20 cellular contexts compared by ENCODE assay signal in the genomic region with DNA sequence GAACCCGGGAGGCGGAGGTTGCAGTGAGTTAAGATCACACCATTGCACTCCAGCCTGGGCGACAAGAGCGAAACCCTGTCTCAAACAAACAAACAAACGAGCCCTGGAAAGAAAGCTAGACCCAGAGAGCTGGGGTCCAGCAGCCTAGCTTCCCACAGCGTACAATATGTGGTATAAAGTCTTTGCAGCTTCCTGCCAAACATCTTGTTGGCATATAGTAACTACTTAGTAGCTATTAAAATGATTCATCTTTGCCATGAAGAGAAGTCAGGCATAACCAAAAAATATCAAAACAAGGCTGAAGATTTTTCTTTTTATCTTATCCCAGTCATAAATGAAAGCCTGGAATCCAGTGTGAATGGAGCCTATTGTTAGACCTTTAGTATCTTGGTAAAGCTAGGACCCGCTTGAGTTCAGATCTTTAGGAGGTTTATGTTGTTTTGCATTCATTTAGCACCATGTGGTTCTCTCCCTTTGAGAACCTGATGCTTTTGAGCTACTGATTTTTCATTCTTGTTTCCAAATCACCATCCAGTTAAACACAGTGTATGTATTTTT.
A peak's percentile ranks its signal among the peaks of the same experiment; 100 is the strongest.
DNase-seq lines count a peak whose midpoint lies in the region; ATAC-seq, FAIRE-seq and TF ChIP-seq lines count a peak whose summit lies in the region.
"Had no signal": no experiment of that assay in that cellular context is flagged by ENCODE, and none has a peak within 500 bp of the region (broad histone marks: within the 10 kb centered on the region; RNA-seq: fewer than 3 reads in every experiment).

No MANE protein-coding gene starts in this region.

- TF ChIP-seq CTCF in PC-3 (conservative IDR thresholded peaks at IDR 0.05; ENCODE audit: low read depth, low read length) = no peak
- no peak for TF ChIP-seq CTCF in osteoblast (IDR thresholded peaks at IDR 0.05; ENCODE audit: extremely low read depth, low read depth, low read length)
- TF ChIP-seq CTCF in uterus (IDR thresholded peaks at IDR 0.05) = no peak

- intact Hi-C loops in PC-3 (cut with micrococcal nuclease) = no loop called here
- intact Hi-C loops in uterus (cut with DNase I; ENCODE audit: low total_unique reads) = no loop called here
- intact Hi-C loops in activated T-helper 2 cell treated with anti-CD3 and anti-CD28 coated beads, Interferon-gamma antibody, Interleukin-2, Interleukin-4, amounts not matched to agents 10 μg/mL and 5 μg/mL and 100 μg/mL, durations not matched to agents 14 hours and 24 hours and 36 hours (cut with micrococcal nuclease) = no loop called here

- FAIRE-seq in GM12891 (lab: Jason Lieb, UNC) = no peak
- FAIRE-seq: D721Med, H54 had no signal

- no peaks in the 10 kb centered on the region for H3K9me2 ChIP-seq in PC-3 (replicated peaks; ENCODE audit: low read length)

- H3K4me2 ChIP-seq in PC-3 (ENCODE audit: low read length) (no peak overlapping the region), osteoblast (ENCODE audit: insufficient read depth, low read length) (no peak overlapping the region)

- H3K36me3 ChIP-seq in PC-3 (ENCODE audit: low read depth, low read length) (no peaks in the 10 kb centered on the region), osteoblast (ENCODE audit: insufficient read depth, low read length) (no peaks in the 10 kb centered on the region), uterus (no peaks in the 10 kb centered on the region)
- H3K36me3 ChIP-seq: SJCRH30 had no signal

- no peaks in the 10 kb centered on the region for H3K27me3 Mint-ChIP-seq in activated T-helper 2 cell treated with anti-CD3 and anti-CD28 coated beads, Interferon-gamma antibody, Interleukin-2, Interleukin-4, amounts not matched to agents 10 μg/mL and 5 μg/mL and 100 μg/mL, durations not matched to agents 14 hours and 24 hours and 36 hours (ENCODE audit: low read depth)
- H3K27me3 Mint-ChIP-seq: CD8-positive, alpha-beta memory T cell had no signal

- H3K27ac Mint-ChIP-seq in activated T-helper 2 cell treated with anti-CD3 and anti-CD28 coated beads, Interferon-gamma antibody, Interleukin-2, Interleukin-4, amounts not matched to agents 10 μg/mL and 5 μg/mL and 100 μg/mL, durations not matched to agents 14 hours and 24 hours and 36 hours = no peak overlapping the region

- H3K9me3 Mint-ChIP-seq in activated T-helper 2 cell treated with anti-CD3 and anti-CD28 coated beads, Interferon-gamma antibody, Interleukin-2, Interleukin-4, amounts not matched to agents 10 μg/mL and 5 μg/mL and 100 μg/mL, durations not matched to agents 14 hours and 24 hours and 36 hours = no peaks in the 10 kb centered on the region
- H3K9me3 Mint-ChIP-seq: CD8-positive, alpha-beta memory T cell had no signal

- BruUV-seq in PC-3 (replicated peaks; lab: Mats Ljungman, UMichigan) = no TSS peak

- no peak overlapping the region for H3K4me3 Mint-ChIP-seq in activated T-helper 2 cell treated with anti-CD3 and anti-CD28 coated beads, Interferon-gamma antibody, Interleukin-2, Interleukin-4, amounts not matched to agents 10 μg/mL and 5 μg/mL and 100 μg/mL, durations not matched to agents 14 hours and 24 hours and 36 hours (ENCODE audit: low read depth)
- H3K4me3 Mint-ChIP-seq: CD8-positive, alpha-beta memory T cell had no signal

- TF ChIP-seq POLR2A in GM12891 (IDR thresholded peaks at IDR 0.05; ENCODE audit: low read depth, low read length) (no peak), uterus (IDR thresholded peaks at IDR 0.05) (no peak)

- H3K9ac ChIP-seq in PC-3 (ENCODE audit: low read length) = no peak overlapping the region

- POLR2A ChIA-PET in PC-3 (lab: Charles Lee; ENCODE audit: unreplicated experiment) = no interaction called here

- H3K4me1 ChIP-seq in PC-3 (ENCODE audit: insufficient read depth, low read length) (no peaks in the 10 kb centered on the region), osteoblast (ENCODE audit: insufficient read depth, low read length) (peaks cover 11% of the 10 kb centered on the region), uterus (no peaks in the 10 kb centered on the region)
- H3K4me1 ChIP-seq: SJCRH30 had no signal

- H3K4me3 ChIP-seq in PC-3 (ENCODE audit: low read length) (no peak overlapping the region), osteoblast (ENCODE audit: insufficient read depth, low read length) (no peak overlapping the region), uterus (no peak overlapping the region)
- H3K4me3 ChIP-seq: SJCRH30 had no signal

- H3K79me2 ChIP-seq in PC-3 (ENCODE audit: low read length) (no peaks in the 10 kb centered on the region), osteoblast (ENCODE audit: insufficient read depth, low read length) (no peaks in the 10 kb centered on the region)

- CTCF ChIA-PET in PC-3 (lab: Charles Lee) = interaction anchor here (0.7 kb wide), 2 partner anchors 12 to 215 kb away, joined by 3 read pairs; no protein-coding TSS in a partner anchor

- no peaks in the 10 kb centered on the region for H3F3A ChIP-seq in PC-3 (ENCODE audit: low read length, unreplicated experiment)

- H4K20me1 ChIP-seq in PC-3 (ENCODE audit: low read length) (no peaks in the 10 kb centered on the region), osteoblast (ENCODE audit: insufficient read depth, low read length) (no peaks in the 10 kb centered on the region)

- H3K4me1 Mint-ChIP-seq in activated T-helper 2 cell treated with anti-CD3 and anti-CD28 coated beads, Interferon-gamma antibody, Interleukin-2, Interleukin-4, amounts not matched to agents 10 μg/mL and 5 μg/mL and 100 μg/mL, durations not matched to agents 14 hours and 24 hours and 36 hours (ENCODE audit: low read depth) = peaks cover 19% of the 10 kb centered on the region

- H3K27me3 ChIP-seq in PC-3 (ENCODE audit: low read length) (no peaks in the 10 kb centered on the region), osteoblast (ENCODE audit: insufficient read depth, low read length) (no peaks in the 10 kb centered on the region), uterus (no peaks in the 10 kb centered on the region)
- H3K27me3 ChIP-seq: SJCRH30 had no signal

- H3K9me3 ChIP-seq in PC-3 (ENCODE audit: low read length) (no peaks in the 10 kb centered on the region), osteoblast (ENCODE audit: low read depth, low read length) (no peaks in the 10 kb centered on the region), uterus (no peaks in the 10 kb centered on the region)
- H3K9me3 ChIP-seq: SJCRH30 had no signal

- H2AFZ ChIP-seq in PC-3 (ENCODE audit: low read length) = no peak overlapping the region
- H2AFZ ChIP-seq in osteoblast (ENCODE audit: low read length) = no peak overlapping the region

- ATAC-seq in PC-3 = peak; percentile 94

- H3K36me3 Mint-ChIP-seq in activated T-helper 2 cell treated with anti-CD3 and anti-CD28 coated beads, Interferon-gamma antibody, Interleukin-2, Interleukin-4, amounts not matched to agents 10 μg/mL and 5 μg/mL and 100 μg/mL, durations not matched to agents 14 hours and 24 hours and 36 hours (ENCODE audit: low read depth) = peaks cover 3% of the 10 kb centered on the region

- DNase-seq in NCI-H446 (lab: John Stamatoyannopoulos, UW) (peak; percentile 49 to 66), PC-3 (peak; percentile 19), epidermal melanocyte (ENCODE audit: insufficient read length, low spot score) (peak; percentile 30), osteoblast (ENCODE audit: insufficient read length, low spot score, missing footprints) (peak; percentile 50), GM12891 (ENCODE audit: insufficient read length, low spot score) (no peak), uterus (no peak)
- no peak for DNase-seq in activated T-helper 2 cell treated with anti-CD3 and anti-CD28 coated beads, Interferon-gamma antibody, Interleukin-2, Interleukin-4, amounts not matched to agents 10 μg/mL and 5 μg/mL and 100 μg/mL, durations not matched to agents 14 hours and 24 hours and 36 hours (ENCODE audit: low spot score)
- DNase-seq: ACHN; C1 segment of cervical spinal cord; CD8-positive, alpha-beta memory T cell; DMS79; KG1; MV-4-11; NCI-H1694 treated with DMSO at 0.1 percent for 48 hours; NCI-H774; OCI-M1 had no signal

- no peak overlapping the region for H3K27ac ChIP-seq in PC-3 (ENCODE audit: low read length)
- no peak overlapping the region for H3K27ac ChIP-seq in osteoblast (ENCODE audit: low read depth, low read length)
- no peak overlapping the region for H3K27ac ChIP-seq in uterus
- H3K27ac ChIP-seq: RWPE1, SJCRH30 had no signal

TF ChIP-seq in GM12891, 5 proteins besides CTCF, POLR2A, EP300 and RAD21:
- TF ChIP-seq TAF1 (IDR thresholded peaks at IDR 0.05; ENCODE audit: low read depth, low read length) = no peak
- no peak for TF ChIP-seq POLR2AphosphoS5 (IDR thresholded peaks at IDR 0.05; ENCODE audit: low read depth, low read length)
- TF ChIP-seq PAX5 (IDR thresholded peaks at IDR 0.05; ENCODE audit: insufficient read depth, low read length, severe bottlenecking) = no peak
- no peak for TF ChIP-seq POU2F2 (IDR thresholded peaks at IDR 0.05; ENCODE audit: low read depth, low read length)
- TF ChIP-seq SPI1 (IDR thresholded peaks at IDR 0.05; ENCODE audit: low read depth, low read length) = no peak
TF ChIP-seq in GM12891: peak in this region for 0.

Comparison
In these comparisons a context has a peak if more than half of its experiments do, and no peak if none do; other contexts are left out.
1. DNase-seq: peak in NCI-H446 (2 of 2), PC-3 (single experiment), epidermal melanocyte (single experiment) and osteoblast (single experiment); none in GM12891 (single experiment), uterus (0 of 2) and activated T-helper 2 cell treated with anti-CD3 and anti-CD28 coated beads, Interferon-gamma antibody, Interleukin-2, Interleukin-4, amounts not matched to agents 10 μg/mL and 5 μg/mL and 100 μg/mL, durations not matched to agents 14 hours and 24 hours and 36 hours (single experiment).